ENCODE assay signal across 10 cellular contexts in genomic region chr21:41926807-41927171, GRCh38.
DNase-seq lines count a peak whose midpoint lies in the region; ATAC-seq and TF ChIP-seq lines count a peak whose summit lies in the region.
"Had no signal": no experiment of that assay in that cellular context is flagged by ENCODE, and none has a peak within 500 bp of the region (broad histone marks: within the 10 kb centered on the region; RNA-seq: fewer than 3 reads in every experiment).

No MANE protein-coding gene starts in this region.

- H3K4me3 Mint-ChIP-seq in effector memory CD8-positive, alpha-beta T cell, result peak overlapping the region; percentile 87 to 93
- H3K4me3 Mint-ChIP-seq: neural crest cell had no signal

- peaks cover 19 to 30% of the 10 kb centered on the region in 2 donors for H3K4me1 Mint-ChIP-seq in effector memory CD8-positive, alpha-beta T cell (ENCODE audit: low read depth in 2 of 2)

- H3K36me3 ChIP-seq in DND-41 (ENCODE audit: insufficient read depth, low read length) (no peaks in the 10 kb centered on the region), KOPT-K1 (ENCODE audit: insufficient read depth, low read length) (no peaks in the 10 kb centered on the region), parathyroid adenoma (ENCODE audit: control insufficient read depth, insufficient read depth, low read length) (no peaks in the 10 kb centered on the region)

- peak overlapping the region; percentile 92 for H3K27ac ChIP-seq in DND-41 (ENCODE audit: low read length)
- H3K27ac ChIP-seq in KOPT-K1 (ENCODE audit: low read depth, low read length, poor library complexity, severe bottlenecking), result peak overlapping the region; percentile 97
- peak overlapping the region; percentile 69 for H3K27ac ChIP-seq in parathyroid adenoma

- peak; percentile 66 for ATAC-seq in DND-41 (ENCODE audit: insufficient read depth, low read depth)
- ATAC-seq in effector memory CD8-positive, alpha-beta T cell (replicated peaks), result peak; percentile 35
- no peak for ATAC-seq in GM21825 (IDR thresholded peaks at IDR 0.05; ENCODE audit: unreplicated experiment)
- no peak for ATAC-seq in GM21576 (IDR thresholded peaks at IDR 0.05; ENCODE audit: unreplicated experiment)

- H3K9ac ChIP-seq in DND-41 (ENCODE audit: low read depth, low read length), result peak overlapping the region; percentile 69
- H3K9ac ChIP-seq in parathyroid adenoma, result no peak overlapping the region

- H3K4me1 ChIP-seq in DND-41 (ENCODE audit: insufficient read depth, low read length) (peaks cover 54% of the 10 kb centered on the region), parathyroid adenoma (peaks cover 16% of the 10 kb centered on the region)

- H3K27ac Mint-ChIP-seq in effector memory CD8-positive, alpha-beta T cell, result peak overlapping the region; percentile 97 to 100

- H4K20me1 ChIP-seq in DND-41 (ENCODE audit: insufficient read depth, low read length), result no peaks in the 10 kb centered on the region

- H3K9me3 Mint-ChIP-seq in effector memory CD8-positive, alpha-beta T cell, result no peaks in the 10 kb centered on the region
- H3K9me3 Mint-ChIP-seq: neural crest cell had no signal

- H3K9me3 ChIP-seq in DND-41 (ENCODE audit: insufficient read depth, low read length, severe bottlenecking) (no peaks in the 10 kb centered on the region), KOPT-K1 (ENCODE audit: insufficient read depth, low read length, poor library complexity, severe bottlenecking) (no peaks in the 10 kb centered on the region), parathyroid adenoma (ENCODE audit: control insufficient read depth, low read length) (no peaks in the 10 kb centered on the region)

- peak overlapping the region; percentile 20 to 59 for H3K4me3 ChIP-seq in DND-41 (ENCODE audit: low read depth in 1 of 2, low read length in 2 of 2)
- peak overlapping the region; percentile 47 for H3K4me3 ChIP-seq in parathyroid adenoma (ENCODE audit: low read depth, low read length)

- peaks cover 0 to 10% of the 10 kb centered on the region in 2 donors for H3K27me3 Mint-ChIP-seq in effector memory CD8-positive, alpha-beta T cell

- H2AFZ ChIP-seq in DND-41 (ENCODE audit: low read depth, low read length), result peak overlapping the region; percentile 84
- H2AFZ ChIP-seq in parathyroid adenoma, result peak overlapping the region; percentile 64

- no peak for DNase-seq in DND-41
- DNase-seq in effector memory CD8-positive, alpha-beta T cell, result no peak
- no peak for DNase-seq in stimulated activated CD4-positive, alpha-beta T cell treated with anti-CD3 and anti-CD28 coated beads, Interleukin-1b, Interleukin-23, amount 100 ng/mL, for 48 hours
- no peak for DNase-seq in NCI-H1417 treated with DMSO at 0.1 percent for 48 hours (lab: John Stamatoyannopoulos, UW)
- DNase-seq: NCI-H1694 had no signal

- H3K79me2 ChIP-seq in DND-41 (ENCODE audit: insufficient read depth, low read length) (peaks cover 18% of the 10 kb centered on the region), parathyroid adenoma (peaks cover 14% of the 10 kb centered on the region)

- peak overlapping the region; percentile 70 for H3K4me2 ChIP-seq in DND-41 (ENCODE audit: insufficient read depth, low read length)
- peak overlapping the region; percentile 39 for H3K4me2 ChIP-seq in parathyroid adenoma (ENCODE audit: low read length)

- no peaks in the 10 kb centered on the region for H3K36me3 Mint-ChIP-seq in effector memory CD8-positive, alpha-beta T cell (ENCODE audit: insufficient read depth)

- no peak for TF ChIP-seq CTCF in DND-41 (IDR thresholded peaks at IDR 0.05; ENCODE audit: borderline replicate concordance, extremely low read depth, low read length, poor library complexity, severe bottlenecking)
- TF ChIP-seq CTCF in parathyroid adenoma (IDR thresholded peaks at IDR 0.05), result no peak

- H3K27me3 ChIP-seq in DND-41 (ENCODE audit: insufficient read depth, low read length, poor library complexity), result no peaks in the 10 kb centered on the region
- H3K27me3 ChIP-seq in parathyroid adenoma (ENCODE audit: control insufficient read depth, insufficient read depth, low read length), result no peaks in the 10 kb centered on the region

Comparison
In these comparisons a context has a peak if more than half of its experiments do, and no peak if none do; other contexts are left out.
1. ATAC-seq: peak in DND-41 (single experiment) and effector memory CD8-positive, alpha-beta T cell (single experiment); none in GM21825 (single experiment) and GM21576 (single experiment).
2. Peak in every context shown above with its lines, with median percentiles within 50 percentile points of each other: H3K27ac ChIP-seq.